Comparison of ENCODE assay signal across 8 cellular contexts in genomic region chr5:50666261-50667078, GRCh38. TPM values are rescaled to one million over a fixed set of nuclear protein-coding genes. Genes with fewer than 3 reads are reported as not detected.
A peak's percentile ranks its signal among the peaks of the same experiment; 100 is the strongest.
DNase-seq lines count a peak whose midpoint lies in the region; ATAC-seq and TF ChIP-seq lines count a peak whose summit lies in the region.

Gene PARP8, plus strand, starts transcription at chr5:50666637. Its CDS starts 459 bp downstream, at chr5:50667096.

- H3K4me3 ChIP-seq in left ventricle myocardium inferior, result peak within 1 kb of the TSS; percentile 82

- ATAC-seq in GM18909 (IDR thresholded peaks at IDR 0.05; ENCODE audit: poor library complexity, unreplicated experiment) (peak; percentile 52), HG03521 (IDR thresholded peaks at IDR 0.05; ENCODE audit: unreplicated experiment) (peak; percentile 29)
- ATAC-seq in activated naive CD8-positive, alpha-beta T cell treated with anti-CD3 and anti-CD28 coated beads, Interleukin-2, amount 50 U/mL, for 24 hours, result peak; percentile 60

- TF ChIP-seq CTCF in left ventricle myocardium inferior (IDR thresholded peaks at IDR 0.05; ENCODE audit: borderline replicate concordance) (no peak), progenitor cell of endocrine pancreas (IDR thresholded peaks at IDR 0.05; ENCODE audit: unreplicated experiment) (no peak)

- H3K36me3 ChIP-seq in left ventricle myocardium inferior, result no peaks in the 10 kb centered on the region

- peaks cover 36% of the 10 kb centered on the region for H3K4me1 Mint-ChIP-seq in activated naive CD8-positive, alpha-beta T cell treated with anti-CD3 and anti-CD28 coated beads, Interleukin-2, amount 50 U/mL, for 24 hours
- peaks cover 17% of the 10 kb centered on the region for H3K4me1 Mint-ChIP-seq in progenitor cell of endocrine pancreas (ENCODE audit: low read depth)

- no peaks in the 10 kb centered on the region for H3K27me3 Mint-ChIP-seq in activated naive CD8-positive, alpha-beta T cell treated with anti-CD3 and anti-CD28 coated beads, Interleukin-2, amount 50 U/mL, for 24 hours
- peaks cover 7% of the 10 kb centered on the region for H3K27me3 Mint-ChIP-seq in progenitor cell of endocrine pancreas

- H3K36me3 Mint-ChIP-seq in activated naive CD8-positive, alpha-beta T cell treated with anti-CD3 and anti-CD28 coated beads, Interleukin-2, amount 50 U/mL, for 24 hours (ENCODE audit: low read depth), result peaks cover 5% of the 10 kb centered on the region
- H3K36me3 Mint-ChIP-seq in progenitor cell of endocrine pancreas (ENCODE audit: insufficient read depth), result no peaks in the 10 kb centered on the region

- H3K4me1 ChIP-seq in left ventricle myocardium inferior, result peaks cover 48% of the 10 kb centered on the region

- intact Hi-C loops in left ventricle myocardium inferior (cut with micrococcal nuclease), result no loop called here

- H3K4me3 Mint-ChIP-seq in activated naive CD8-positive, alpha-beta T cell treated with anti-CD3 and anti-CD28 coated beads, Interleukin-2, amount 50 U/mL, for 24 hours, result peak within 1 kb of the TSS; percentile 98
- peak within 1 kb of the TSS; percentile 98 for H3K4me3 Mint-ChIP-seq in progenitor cell of endocrine pancreas (ENCODE audit: low read depth)

- H3K9me3 Mint-ChIP-seq in activated naive CD8-positive, alpha-beta T cell treated with anti-CD3 and anti-CD28 coated beads, Interleukin-2, amount 50 U/mL, for 24 hours, result no peaks in the 10 kb centered on the region
- H3K9me3 Mint-ChIP-seq in progenitor cell of endocrine pancreas (ENCODE audit: low read depth), result no peaks in the 10 kb centered on the region

- no peaks in the 10 kb centered on the region for H3K9me3 ChIP-seq in left ventricle myocardium inferior (replicated peaks)

- no peaks in the 10 kb centered on the region for H3K27me3 ChIP-seq in left ventricle myocardium inferior (ENCODE audit: low read depth)

- H3K27ac ChIP-seq in left ventricle myocardium inferior (replicated peaks), result peak within 1 kb of the TSS; percentile 75

- H3K27ac Mint-ChIP-seq in activated naive CD8-positive, alpha-beta T cell treated with anti-CD3 and anti-CD28 coated beads, Interleukin-2, amount 50 U/mL, for 24 hours, result peak within 1 kb of the TSS; percentile 99
- peak within 1 kb of the TSS; percentile 99 for H3K27ac Mint-ChIP-seq in progenitor cell of endocrine pancreas

- DNase-seq in AG08396 (ENCODE audit: low spot score), result peak; percentile 65
- peak; percentile 38 for DNase-seq in SKM-1 (lab: John Stamatoyannopoulos, UW; ENCODE audit: unreplicated experiment)
- peak; percentile 51 for DNase-seq in activated naive CD8-positive, alpha-beta T cell treated with anti-CD3 and anti-CD28 coated beads, Interleukin-2, amount 50 U/mL, for 24 hours
- peak; percentile 45 for DNase-seq in left ventricle myocardium inferior
- DNase-seq in progenitor cell of endocrine pancreas (ENCODE audit: low spot score, unreplicated experiment), result peak; percentile 29
- no peak for DNase-seq in NCI-H2081 treated with DMSO at 0.1 percent for 48 hours (lab: John Stamatoyannopoulos, UW)

RNA-seq across cellular contexts. Expression of gene PARP8, which starts in this region (rescaled TPM):
- total RNA-seq in left ventricle myocardium inferior, result 6.6 TPM
- 24.1 and 26.7 TPM in 2 replicates for total RNA-seq in progenitor cell of endocrine pancreas
